11 cellular contexts compared by ENCODE assay signal in the genomic region with DNA sequence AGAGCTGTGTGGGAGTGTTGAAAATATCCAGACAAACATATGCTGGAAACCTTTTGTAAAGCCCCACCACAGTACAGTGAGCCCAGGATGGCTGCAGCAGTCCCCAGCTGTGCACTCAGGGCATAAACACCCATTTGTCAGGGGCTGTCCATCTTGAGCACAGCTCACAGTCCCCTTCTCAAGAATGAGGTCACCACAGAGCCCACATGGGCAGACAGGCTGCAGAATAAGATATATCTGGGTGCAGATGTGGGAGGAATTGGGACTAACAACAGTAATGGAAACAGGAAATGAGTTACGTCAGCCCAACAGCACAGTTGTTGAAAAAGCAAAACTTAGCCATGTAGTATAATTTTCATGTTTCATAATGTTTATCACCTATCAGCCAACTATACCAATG.
DNase-seq lines count a peak whose midpoint lies in the region; ATAC-seq, FAIRE-seq and TF ChIP-seq lines count a peak whose summit lies in the region.
"Had no signal": no experiment of that assay in that cellular context is flagged by ENCODE, and none has a peak within 500 bp of the region (broad histone marks: within the 10 kb centered on the region; RNA-seq: fewer than 3 reads in every experiment).

No MANE protein-coding gene starts in this region.

- POLR2A ChIA-PET in GM12878 (lab: Charles Lee) = no interaction called here

- peaks cover 3% of the 10 kb centered on the region for H3K9me3 Mint-ChIP-seq in activated T-helper 1 cell treated with anti-CD3 and anti-CD28 coated beads, Interleukin-12 subunit alpha, Interleukin-12 subunit beta, Interleukin-2, Interleukin-4 antibody, amounts not matched to agents 30 ng/mL and 10 ng/mL and 1 ng/mL, durations not matched to agents 14 hours and 24 hours and 36 hours

- no peaks in the 10 kb centered on the region for H3K79me2 ChIP-seq in GM12878 (ENCODE audit: control insufficient read depth, insufficient read depth, low read length)
- H3K79me2 ChIP-seq in smooth muscle cell (ENCODE audit: low read depth) = no peaks in the 10 kb centered on the region
- no peaks in the 10 kb centered on the region for H3K79me2 ChIP-seq in Karpas-422 (ENCODE audit: low read length)

- H3K27ac Mint-ChIP-seq in activated T-helper 1 cell treated with anti-CD3 and anti-CD28 coated beads, Interleukin-12 subunit alpha, Interleukin-12 subunit beta, Interleukin-2, Interleukin-4 antibody, amounts not matched to agents 30 ng/mL and 10 ng/mL and 1 ng/mL, durations not matched to agents 14 hours and 24 hours and 36 hours = no peak overlapping the region

- H3K4me1 Mint-ChIP-seq in activated T-helper 1 cell treated with anti-CD3 and anti-CD28 coated beads, Interleukin-12 subunit alpha, Interleukin-12 subunit beta, Interleukin-2, Interleukin-4 antibody, amounts not matched to agents 30 ng/mL and 10 ng/mL and 1 ng/mL, durations not matched to agents 14 hours and 24 hours and 36 hours (ENCODE audit: low read depth) = no peaks in the 10 kb centered on the region

- no peak overlapping the region for H3K4me3 Mint-ChIP-seq in activated T-helper 1 cell treated with anti-CD3 and anti-CD28 coated beads, Interleukin-12 subunit alpha, Interleukin-12 subunit beta, Interleukin-2, Interleukin-4 antibody, amounts not matched to agents 30 ng/mL and 10 ng/mL and 1 ng/mL, durations not matched to agents 14 hours and 24 hours and 36 hours

- H3K9me2 ChIP-seq in Karpas-422 (replicated peaks; ENCODE audit: insufficient read depth, low read length) = 0 out of 2 replicates have a peak, but pooled peaks cover 3% of the 10 kb centered on the region

- H2AFZ ChIP-seq in GM12878 (ENCODE audit: control insufficient read depth, low read depth, low read length) (no peak overlapping the region), smooth muscle cell (ENCODE audit: low read depth) (peak overlapping the region; percentile 1), Karpas-422 (ENCODE audit: low read length) (no peak overlapping the region)

- H3K9ac ChIP-seq in GM12878 (ENCODE audit: control insufficient read depth, insufficient read depth, low read length) (no peak overlapping the region), smooth muscle cell (ENCODE audit: low read depth) (no peak overlapping the region), colonic mucosa (ENCODE audit: low read depth in 2 of 2, low read length in 2 of 2) (no peak overlapping the region), Karpas-422 (ENCODE audit: low read length) (no peak overlapping the region)

- SMC1A ChIA-PET in GM12878 (lab: Charles Lee; ENCODE audit: uncharacterized antibody, unreplicated experiment) = interaction anchor here (1.0 kb wide), 1 partner anchor 121 kb away, joined by 3 read pairs; no protein-coding TSS in a partner anchor

- no peak for TF ChIP-seq RAD21 in GM12878 (IDR thresholded peaks at IDR 0.05; ENCODE audit: insufficient read depth, low read depth, low read length)

- 0% methylated on average over 1 of the region's 1 CpG for WGBS in GM12878 (ENCODE audit: insufficient coverage, insufficient replicate concordance, low lambda C conversion rate, missing lambda C conversion rate)
- 43% methylated on average over 1 of the region's 1 CpG for WGBS in smooth muscle cell (ENCODE audit: low lambda C conversion rate)

- BruUV-seq in GM12878 (replicated peaks; lab: Mats Ljungman, UMichigan) = no TSS peak

- no peaks in the 10 kb centered on the region for H3K27me3 Mint-ChIP-seq in activated T-helper 1 cell treated with anti-CD3 and anti-CD28 coated beads, Interleukin-12 subunit alpha, Interleukin-12 subunit beta, Interleukin-2, Interleukin-4 antibody, amounts not matched to agents 30 ng/mL and 10 ng/mL and 1 ng/mL, durations not matched to agents 14 hours and 24 hours and 36 hours (ENCODE audit: insufficient read depth)

- H3K4me2 ChIP-seq in GM12878 (ENCODE audit: control insufficient read depth, insufficient read depth) = no peak overlapping the region
- H3K4me2 ChIP-seq in smooth muscle cell = peak overlapping the region; percentile 6
- no peak overlapping the region for H3K4me2 ChIP-seq in Karpas-422 (ENCODE audit: low read depth, low read length, poor library complexity, severe bottlenecking)

- peak; percentile 75 for ATAC-seq in GM19023 (IDR thresholded peaks at IDR 0.05; ENCODE audit: unreplicated experiment)
- peak; percentile 76 for ATAC-seq in HG02973 (IDR thresholded peaks at IDR 0.05; ENCODE audit: unreplicated experiment)
- peak; percentile 90 for ATAC-seq in GM12878

- peak in 1 of 2 experiments; percentile 31; a peak in 1 of 4 replicates for TF ChIP-seq EP300 in GM12878 (IDR thresholded peaks at IDR 0.05; ENCODE audit: borderline replicate concordance in 1 of 2, control insufficient read depth in 1 of 2, low read depth in 2 of 2, low read length in 2 of 2)

- in situ Hi-C loops in GM12878 (cut with MboI) = no loop called here

- intact Hi-C loops in GM12878 (cut with micrococcal nuclease; ENCODE audit: unreplicated experiment) (no loop called here), colonic mucosa (cut with DNase I) (no loop called here)
- intact Hi-C loops in activated T-helper 1 cell treated with anti-CD3 and anti-CD28 coated beads, Interleukin-12 subunit alpha, Interleukin-12 subunit beta, Interleukin-2, Interleukin-4 antibody, amounts not matched to agents 30 ng/mL and 10 ng/mL and 1 ng/mL, durations not matched to agents 14 hours and 24 hours and 36 hours (cut with micrococcal nuclease) = no loop called here

- FAIRE-seq in GM12878 (lab: Jason Lieb, UNC) = no peak
- FAIRE-seq: keratinocyte had no signal

- CTCF ChIA-PET in GM12878 (lab: Yijun Ruan, JAX) = interaction anchor here (0.7 kb wide), 2 partner anchors 21 to 1094 kb away, joined by 3 to 5 read pairs; no protein-coding TSS in a partner anchor

- H3F3A ChIP-seq in smooth muscle cell (ENCODE audit: low read depth) = peaks cover 5% of the 10 kb centered on the region

- H3K27me3 ChIP-seq in GM12878 (replicated peaks in 1 of 2; ENCODE audit: control insufficient read depth in 2 of 2, insufficient read depth in 2 of 2, low read length in 1 of 2) (no peaks in the 10 kb centered on the region), smooth muscle cell (ENCODE audit: low read depth) (no peaks in the 10 kb centered on the region), colonic mucosa (no peaks in the 10 kb centered on the region), Karpas-422 (ENCODE audit: low read length) (no peaks in the 10 kb centered on the region)

- H4K20me1 ChIP-seq in GM12878 (ENCODE audit: control insufficient read depth, insufficient read depth) (no peaks in the 10 kb centered on the region), smooth muscle cell (ENCODE audit: low read depth) (no peaks in the 10 kb centered on the region), Karpas-422 (ENCODE audit: insufficient read depth, low read depth, low read length) (no peaks in the 10 kb centered on the region)

- no peak for TF ChIP-seq POLR2A in GM12878 (IDR thresholded peaks at IDR 0.05; ENCODE audit: low read depth, low read length)

- no peaks in the 10 kb centered on the region for H3K9me3 ChIP-seq in GM12878 (replicated peaks; ENCODE audit: control insufficient read depth, insufficient read depth, low read length)
- H3K9me3 ChIP-seq in smooth muscle cell (replicated peaks; ENCODE audit: low read depth) = no peaks in the 10 kb centered on the region
- H3K9me3 ChIP-seq in colonic mucosa = no peaks in the 10 kb centered on the region
- no peaks in the 10 kb centered on the region for H3K9me3 ChIP-seq in Karpas-422 (ENCODE audit: low read length)

- RAD21 ChIA-PET in GM12878 (lab: Charles Lee; ENCODE audit: unreplicated experiment) = no interaction called here

- no peak overlapping the region for H3K27ac ChIP-seq in GM12878 (ENCODE audit: control insufficient read depth, insufficient read depth)
- H3K27ac ChIP-seq in smooth muscle cell (ENCODE audit: low read depth) = peak overlapping the region; percentile 72
- H3K27ac ChIP-seq in colonic mucosa = no peak overlapping the region
- H3K27ac ChIP-seq in Karpas-422 (ENCODE audit: low read length) = no peak overlapping the region

- H3K36me3 Mint-ChIP-seq in activated T-helper 1 cell treated with anti-CD3 and anti-CD28 coated beads, Interleukin-12 subunit alpha, Interleukin-12 subunit beta, Interleukin-2, Interleukin-4 antibody, amounts not matched to agents 30 ng/mL and 10 ng/mL and 1 ng/mL, durations not matched to agents 14 hours and 24 hours and 36 hours (ENCODE audit: low read depth) = no peaks in the 10 kb centered on the region

- no peaks in the 10 kb centered on the region for H3K4me1 ChIP-seq in GM12878 (ENCODE audit: control insufficient read depth, insufficient read depth, low read length)
- H3K4me1 ChIP-seq in smooth muscle cell (ENCODE audit: low read depth) = no peaks in the 10 kb centered on the region
- H3K4me1 ChIP-seq in colonic mucosa = no peaks in the 10 kb centered on the region
- H3K4me1 ChIP-seq in Karpas-422 (ENCODE audit: low read length) = no peaks in the 10 kb centered on the region

- peak; percentile 9 for DNase-seq in GM12878 (ENCODE audit: low read depth, low spot score)
- no peak for DNase-seq in smooth muscle cell (lab: John Stamatoyannopoulos, UW; ENCODE audit: unreplicated experiment)
- no peak for DNase-seq in colonic mucosa
- DNase-seq in activated T-helper 1 cell treated with anti-CD3 and anti-CD28 coated beads, Interleukin-12 subunit alpha, Interleukin-12 subunit beta, Interleukin-2, Interleukin-4 antibody, amounts not matched to agents 30 ng/mL and 10 ng/mL and 1 ng/mL, durations not matched to agents 14 hours and 24 hours and 36 hours (ENCODE audit: low spot score) = no peak
- DNase-seq in Karpas-422 = no peak
- no peak for DNase-seq in NOMO-1 (lab: John Stamatoyannopoulos, UW; ENCODE audit: unreplicated experiment in 2 of 2)
- DNase-seq: H7, OCI-M1 had no signal

- TF ChIP-seq CTCF in GM12878 (IDR thresholded peaks at IDR 0.05 in 2 of 3, conservative IDR thresholded peaks at IDR 0.05 in 1 of 3; ENCODE audit: control insufficient read depth in 2 of 3, extremely low read depth in 1 of 3, insufficient read depth in 1 of 3, low read depth in 3 of 3, low read length in 3 of 3) (no peak), smooth muscle cell (IDR thresholded peaks at IDR 0.05; ENCODE audit: borderline replicate concordance, insufficient read depth, poor library complexity, severe bottlenecking) (no peak), colonic mucosa (IDR thresholded peaks at IDR 0.05) (no peak)

- no peaks in the 10 kb centered on the region for H3K36me3 ChIP-seq in GM12878 (ENCODE audit: control insufficient read depth in 2 of 2, insufficient read depth in 2 of 2, low read length in 1 of 2)
- no peaks in the 10 kb centered on the region for H3K36me3 ChIP-seq in smooth muscle cell (ENCODE audit: low read depth)
- no peaks in the 10 kb centered on the region for H3K36me3 ChIP-seq in colonic mucosa
- no peaks in the 10 kb centered on the region for H3K36me3 ChIP-seq in Karpas-422 (ENCODE audit: insufficient read depth, low read length)

- H3K4me3 ChIP-seq in GM12878 (no peak overlapping the region), smooth muscle cell (no peak overlapping the region), colonic mucosa (no peak overlapping the region), Karpas-422 (ENCODE audit: low read length) (no peak overlapping the region)

TF ChIP-seq in GM12878, 131 proteins besides CTCF, POLR2A, EP300 and RAD21 (continues in another document):
- no peak for TF ChIP-seq ZNF217 (IDR thresholded peaks at IDR 0.05)
- 0 out of 2 replicates have a peak, but pooled peaks have one; percentile 29 for TF ChIP-seq MTA2 (IDR thresholded peaks at IDR 0.05; ENCODE audit: low read depth)
- no peak for TF ChIP-seq BHLHE40 (IDR thresholded peaks at IDR 0.05; ENCODE audit: borderline replicate concordance in 1 of 2, low read depth in 2 of 2, low read length in 1 of 2)
